Comparison of ENCODE assay signal across 8 cellular contexts in genomic region chr10:13349776-13350274, GRCh38. TPM values are rescaled to one million over a fixed set of nuclear protein-coding genes. Genes with fewer than 3 reads are reported as not detected.
A peak's percentile ranks its signal among the peaks of the same experiment; 100 is the strongest.
DNase-seq lines count a peak whose midpoint lies in the region; ATAC-seq and TF ChIP-seq lines count a peak whose summit lies in the region.

No MANE protein-coding gene starts in this region.

- H3K36me3 ChIP-seq in left lung = no peaks in the 10 kb centered on the region

- CTCF ChIA-PET in T-cell (lab: Charles Lee) = interaction anchor here (0.5 to 1.7 kb wide), 7 partner anchors 13 to 242 kb away, joined by 3 to 6 read pairs (median 4); no protein-coding TSS in a partner anchor

- H3K27me3 Mint-ChIP-seq in HFFc6 (ENCODE audit: insufficient read depth) (peaks cover 9% of the 10 kb centered on the region), T-cell (peaks cover 0 to 3% of the 10 kb centered on the region in 2 donors)

- H3K4me3 Mint-ChIP-seq in HFFc6 (peak overlapping the region; percentile 92), T-cell (peak overlapping the region; percentile 93 to 96 (median 94))

- H3K4me1 Mint-ChIP-seq in HFFc6 (ENCODE audit: low read depth) = peaks cover 39% of the 10 kb centered on the region
- H3K4me1 Mint-ChIP-seq in T-cell = peaks cover 55 to 60% (median 59%) of the 10 kb centered on the region in 3 donors

- intact Hi-C loops in left lung (cut with DNase I) = no loop called here

- no peaks in the 10 kb centered on the region for H3K36me3 Mint-ChIP-seq in HFFc6 (ENCODE audit: low read depth)
- H3K36me3 Mint-ChIP-seq in T-cell = no peaks in the 10 kb centered on the region

- no peak overlapping the region; the same call in 1 of the 2 replicates for H3K27ac Mint-ChIP-seq in HFFc6
- H3K27ac Mint-ChIP-seq in T-cell = peak overlapping the region; percentile 95

- H3K27ac ChIP-seq in coronary artery = peak overlapping the region; percentile 46 to 55
- H3K27ac ChIP-seq in left lung = no peak overlapping the region

- H3K4me1 ChIP-seq in left lung = peaks cover 0 to 37% of the 10 kb centered on the region in 2 donors

- H3K4me3 ChIP-seq in coronary artery (peak overlapping the region; percentile 93), left lung (peak overlapping the region; percentile 64 to 75)

- H3K9me3 Mint-ChIP-seq in HFFc6 = no peaks in the 10 kb centered on the region
- H3K9me3 Mint-ChIP-seq in T-cell = no peaks in the 10 kb centered on the region

- POLR2A ChIA-PET in T-cell (lab: Charles Lee) = interaction anchor here in 1 of 2 donors (0.6 to 1.0 kb wide), 2 partner anchors 13 to 47 kb away, joined by 3 read pairs; no protein-coding TSS in a partner anchor

- H3K9me3 ChIP-seq in left lung = no peaks in the 10 kb centered on the region

- TF ChIP-seq CTCF in HFFc6 (IDR thresholded peaks at IDR 0.05) (no peak), coronary artery (IDR thresholded peaks at IDR 0.05) (no peak), left lung (IDR thresholded peaks at IDR 0.05) (no peak)

- DNase-seq in HFFc6 (peak; percentile 41), T-cell (peak in 7 of 34 experiments; percentile 3 to 23 (median 15)), coronary artery (ENCODE audit: low spot score) (peak; percentile 74), left lung (peak; percentile 69 to 80), hippocampal formation (lab: John Stamatoyannopoulos, UW) (no peak)
- DNase-seq in stimulated activated naive CD4-positive, alpha-beta T cell (lab: John Stamatoyannopoulos, UW) = peak in 4 of 6 experiments; percentile 18 to 37 (median 26)

- ATAC-seq in T-cell (replicated peaks in 1 of 4) (no peak), left lung (peak; percentile 51), GM19035 (IDR thresholded peaks at IDR 0.05; ENCODE audit: unreplicated experiment) (no peak), GM21526 (IDR thresholded peaks at IDR 0.05; ENCODE audit: low FRiP score, unreplicated experiment) (no peak)

- peaks cover 9 to 39% of the 10 kb centered on the region in 2 donors for H3K27me3 ChIP-seq in left lung

RNA-seq across cellular contexts. Expression of gene SEPHS1, which starts 1.7 kb away (rescaled TPM):
- total RNA-seq in HFFc6 (2021; fragmentation: NEBNext Ultra II Directional; extraction: Animal tissue kit (Norgen Biotek cat#: 25700)) = 10 to 100 TPM; 34.1 to 49.3 (median 40.5) TPM
- total RNA-seq in T-cell (10 to 100 TPM; 24.0 to 34.6 (median 29.2) TPM), left lung (10 to 100 TPM; 33.3 to 34.8 TPM)

RNA-seq across cellular contexts. Expression of gene PHYH, which starts 50.0 kb away (rescaled TPM):
- total RNA-seq in HFFc6 (2021; fragmentation: NEBNext Ultra II Directional; extraction: Animal tissue kit (Norgen Biotek cat#: 25700)) = 10 to 100 TPM; 17.2 to 20.3 (median 17.6) TPM
- total RNA-seq in T-cell (10 to 100 TPM in 2 of 5 donors, 1 to 10 TPM in 3; 9.3 to 10.9 (median 9.8) TPM), left lung (10 to 100 TPM; 26.4 to 46.9 TPM)

Comparison
In these comparisons a context has a peak if more than half of its experiments do, and no peak if none do; other contexts are left out.
1. DNase-seq: peak in HFFc6 (single experiment), coronary artery (single experiment), left lung (2 of 2) and stimulated activated naive CD4-positive, alpha-beta T cell (4 of 6); none in hippocampal formation (0 of 2).
2. H3K27ac ChIP-seq: peak in coronary artery (2 of 2); none in left lung (0 of 2).